ENCODE assay signal across 7 cellular contexts in the genomic region with DNA sequence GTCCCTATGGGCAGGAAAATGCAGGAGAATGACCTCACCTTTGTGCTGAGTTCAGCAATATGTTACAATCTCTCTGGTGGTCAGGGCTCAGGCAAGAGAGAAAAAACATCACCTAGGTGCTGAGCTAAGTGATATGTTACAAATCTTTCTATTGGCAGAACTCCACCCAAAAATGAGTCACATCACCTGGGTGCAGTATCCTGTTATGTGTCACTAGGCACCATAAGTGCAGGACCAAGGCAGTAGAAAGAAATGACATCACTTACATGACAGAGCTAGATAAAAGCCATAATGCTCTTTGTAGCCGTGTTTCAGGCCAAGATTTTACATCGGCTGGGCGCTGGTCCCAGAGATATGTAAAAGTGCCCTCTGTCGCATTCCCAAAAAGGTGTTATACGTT. TPM values are rescaled to one million over a fixed set of nuclear protein-coding genes. Genes with fewer than 3 reads are reported as not detected.
"Had no signal": no experiment of that assay in that cellular context is flagged by ENCODE, and none has a peak within 500 bp of the region (broad histone marks: within the 10 kb centered on the region; RNA-seq: fewer than 3 reads in every experiment).

No MANE protein-coding gene starts in this region.

RNA-seq across cellular contexts. Expression of a gene that starts 2.4 kb away (rescaled TPM):
- total RNA-seq: GM23248, H4, H7, HFFc6, HT-29, IMR-90, K562 had no signal
